26 cellular contexts compared by ENCODE assay signal in the genomic region with DNA sequence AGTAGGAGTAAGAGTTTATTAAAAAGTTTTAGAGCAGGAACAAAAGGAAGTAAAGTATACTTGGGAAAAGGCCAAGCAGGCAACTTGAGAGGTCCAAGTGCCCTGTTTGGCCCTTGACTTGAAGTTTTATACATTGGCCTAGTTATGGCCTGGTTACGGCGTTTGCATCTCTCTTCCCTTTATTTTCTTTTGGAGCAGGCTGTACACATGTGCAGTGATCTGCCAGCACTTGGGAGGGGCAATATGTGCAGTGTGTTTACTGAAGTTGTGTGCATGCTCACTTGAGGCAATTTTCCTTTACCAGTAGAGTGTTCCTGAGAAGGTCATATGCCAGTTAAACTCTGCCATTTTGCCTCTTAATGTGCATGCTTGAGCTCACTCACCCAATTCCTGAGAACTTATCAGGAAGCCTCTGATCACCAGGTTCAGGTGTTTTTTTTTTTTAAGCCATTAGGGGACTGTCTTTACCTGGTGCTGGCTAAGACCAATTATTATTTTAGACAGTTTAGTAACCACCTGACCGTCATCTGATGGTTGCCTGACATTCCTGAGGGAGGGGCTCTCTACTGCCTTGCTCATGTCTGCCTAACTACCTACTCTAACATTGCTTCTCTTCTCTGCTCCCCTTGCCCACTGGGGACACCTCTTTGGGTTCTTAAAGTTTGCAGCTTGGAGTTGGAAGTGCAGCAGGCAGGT. TPM values are rescaled to one million over a fixed set of nuclear protein-coding genes. Genes with fewer than 3 reads are reported as not detected.
"Had no signal": no experiment of that assay in that cellular context is flagged by ENCODE, and none has a peak within 500 bp of the region (broad histone marks: within the 10 kb centered on the region; RNA-seq: fewer than 3 reads in every experiment).

No MANE protein-coding gene starts in this region.

- H3K27ac Mint-ChIP-seq: naive thymus-derived CD4-positive, alpha-beta T cell; nephron; neural progenitor cell; progenitor cell of endocrine pancreas; type B pancreatic cell had no signal

- H3K79me2 ChIP-seq: parathyroid adenoma had no signal

- DNase-seq: dermis blood vessel endothelial cell; effector memory CD4-positive, alpha-beta T cell; foreskin melanocyte; kidney glomerular epithelial cell; mammary epithelial cell; mesendoderm; midbrain; naive thymus-derived CD4-positive, alpha-beta T cell; right lobe of liver; small intestine; stimulated activated CD4-positive, alpha-beta T cell treated with anti-CD3 and anti-CD28 coated beads, Interleukin-15, amount 100 ng/mL, for 24 hours; stimulated activated CD4-positive, alpha-beta T cell treated with anti-CD3 and anti-CD28 coated beads, Interleukin-2, amount 100 ng/mL, for 48 hours; stimulated activated naive CD8-positive, alpha-beta T cell treated with anti-CD3 and anti-CD28 coated beads, Interleukin-15, Interleukin-2, amounts not matched to agents 100 U/mL and 50 U/mL, for 24 hours; substantia nigra; testis; tibial artery; uterus had no signal

- ATAC-seq: naive thymus-derived CD4-positive, alpha-beta T cell; right lobe of liver; stimulated activated naive CD8-positive, alpha-beta T cell treated with anti-CD3 and anti-CD28 coated beads, Interleukin-15, Interleukin-2, amounts not matched to agents 100 U/mL and 50 U/mL, for 24 hours had no signal

- H3K36me3 ChIP-seq: esophagus muscularis mucosa, neural progenitor cell, right lobe of liver, tibial artery, uterus had no signal

- H3K4me2 ChIP-seq: neural progenitor cell had no signal

- H3K36me3 Mint-ChIP-seq: neural progenitor cell, type B pancreatic cell had no signal

- H3K27me3 Mint-ChIP-seq: progenitor cell of endocrine pancreas, type B pancreatic cell had no signal

- H3K27ac ChIP-seq: coronary artery, esophagus muscularis mucosa, neural progenitor cell, parathyroid adenoma, right lobe of liver, testis, tibial artery, uterus had no signal

- H3K4me1 Mint-ChIP-seq: naive thymus-derived CD4-positive, alpha-beta T cell; nephron had no signal

- H3K4me3 ChIP-seq: coronary artery, esophagus muscularis mucosa, neural progenitor cell, right lobe of liver, testis, tibial artery, uterus had no signal

- H3K9me3 ChIP-seq: esophagus muscularis mucosa, right lobe of liver, testis, tibial artery, uterus had no signal

- H3K4me3 Mint-ChIP-seq: naive thymus-derived CD4-positive, alpha-beta T cell; nephron; neural progenitor cell; type B pancreatic cell had no signal

- H3K4me1 ChIP-seq: esophagus muscularis mucosa, neural progenitor cell, parathyroid adenoma, right lobe of liver, testis, tibial artery, uterus had no signal

- FAIRE-seq: endothelial cell of umbilical vein, islet of Langerhans, small intestine had no signal

- H3K9ac ChIP-seq: neural progenitor cell, parathyroid adenoma had no signal

- H2AFZ ChIP-seq: neural progenitor cell, parathyroid adenoma had no signal

- H3K27me3 ChIP-seq: esophagus muscularis mucosa, neural progenitor cell, right lobe of liver, testis, tibial artery, uterus had no signal

- H3K9me3 Mint-ChIP-seq: naive thymus-derived CD4-positive, alpha-beta T cell; nephron; neural progenitor cell; type B pancreatic cell had no signal

RNA-seq across cellular contexts. Expression of gene SCN2A, which starts 48.0 kb away (rescaled TPM):
- total RNA-seq: endothelial cell of umbilical vein; naive thymus-derived CD4-positive, alpha-beta T cell had no signal
- polyA plus RNA-seq: endothelial cell of umbilical vein; naive thymus-derived CD4-positive, alpha-beta T cell had no signal
